8 cellular contexts compared by ENCODE assay signal in genomic region chr13:48975101-48975925, GRCh38. TPM values are rescaled to one million over a fixed set of nuclear protein-coding genes. Genes with fewer than 3 reads are reported as not detected.
DNase-seq lines count a peak whose midpoint lies in the region; ATAC-seq and TF ChIP-seq lines count a peak whose summit lies in the region.

A gene with protein sequence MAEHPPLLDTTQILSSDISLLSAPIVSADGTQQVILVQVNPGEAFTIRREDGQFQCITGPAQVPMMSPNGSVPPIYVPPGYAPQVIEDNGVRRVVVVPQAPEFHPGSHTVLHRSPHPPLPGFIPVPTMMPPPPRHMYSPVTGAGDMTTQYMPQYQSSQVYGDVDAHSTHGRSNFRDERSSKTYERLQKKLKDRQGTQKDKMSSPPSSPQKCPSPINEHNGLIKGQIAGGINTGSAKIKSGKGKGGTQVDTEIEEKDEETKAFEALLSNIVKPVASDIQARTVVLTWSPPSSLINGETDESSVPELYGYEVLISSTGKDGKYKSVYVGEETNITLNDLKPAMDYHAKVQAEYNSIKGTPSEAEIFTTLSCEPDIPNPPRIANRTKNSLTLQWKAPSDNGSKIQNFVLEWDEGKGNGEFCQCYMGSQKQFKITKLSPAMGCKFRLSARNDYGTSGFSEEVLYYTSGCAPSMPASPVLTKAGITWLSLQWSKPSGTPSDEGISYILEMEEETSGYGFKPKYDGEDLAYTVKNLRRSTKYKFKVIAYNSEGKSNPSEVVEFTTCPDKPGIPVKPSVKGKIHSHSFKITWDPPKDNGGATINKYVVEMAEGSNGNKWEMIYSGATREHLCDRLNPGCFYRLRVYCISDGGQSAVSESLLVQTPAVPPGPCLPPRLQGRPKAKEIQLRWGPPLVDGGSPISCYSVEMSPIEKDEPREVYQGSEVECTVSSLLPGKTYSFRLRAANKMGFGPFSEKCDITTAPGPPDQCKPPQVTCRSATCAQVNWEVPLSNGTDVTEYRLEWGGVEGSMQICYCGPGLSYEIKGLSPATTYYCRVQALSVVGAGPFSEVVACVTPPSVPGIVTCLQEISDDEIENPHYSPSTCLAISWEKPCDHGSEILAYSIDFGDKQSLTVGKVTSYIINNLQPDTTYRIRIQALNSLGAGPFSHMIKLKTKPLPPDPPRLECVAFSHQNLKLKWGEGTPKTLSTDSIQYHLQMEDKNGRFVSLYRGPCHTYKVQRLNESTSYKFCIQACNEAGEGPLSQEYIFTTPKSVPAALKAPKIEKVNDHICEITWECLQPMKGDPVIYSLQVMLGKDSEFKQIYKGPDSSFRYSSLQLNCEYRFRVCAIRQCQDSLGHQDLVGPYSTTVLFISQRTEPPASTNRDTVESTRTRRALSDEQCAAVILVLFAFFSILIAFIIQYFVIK (plus strand): TSS chr13:48975912. CDS start chr13:49006191, 30,279 bp downstream.

- H3K27ac ChIP-seq in substantia nigra (ENCODE audit: low read depth, low read length, poor library complexity, severe bottlenecking), result peak within 1 kb of the TSS; percentile 89

- peak within 1 kb of the TSS; percentile 70 for H3K9ac ChIP-seq in NT2/D1 (ENCODE audit: insufficient read length, low read depth)

- H3K4me1 ChIP-seq in NT2/D1 (ENCODE audit: insufficient read depth, insufficient read length), result no peaks in the 10 kb centered on the region

- no peak for TF ChIP-seq POLR2A in GM18505 (IDR thresholded peaks at IDR 0.05; ENCODE audit: borderline replicate concordance, extremely low read depth, insufficient read depth, insufficient read length)

- peaks cover 26 to 34% of the 10 kb centered on the region in 2 donors for H3K36me3 Mint-ChIP-seq in activated T-cell treated with anti-CD3 and anti-CD28 coated beads, Interleukin-2, amount 50 U/mL, for 72 hours (ENCODE audit: insufficient read depth in 2 of 2)
- peaks cover 17% of the 10 kb centered on the region for H3K36me3 Mint-ChIP-seq in natural killer cell

- peaks cover 19 to 22% of the 10 kb centered on the region in 2 donors for H3K9me3 Mint-ChIP-seq in activated T-cell treated with anti-CD3 and anti-CD28 coated beads, Interleukin-2, amount 50 U/mL, for 72 hours
- peaks cover 9 to 23% of the 10 kb centered on the region in 2 donors for H3K9me3 Mint-ChIP-seq in natural killer cell

- intact Hi-C loops in natural killer cell (cut with micrococcal nuclease), result loop anchor here (5.0 to 10.0 kb wide), 3 partner anchors 137 to 467 kb away; partner anchors contain the start of genes CAB39L and SETDB2

- TF ChIP-seq CTCF in natural killer cell (IDR thresholded peaks at IDR 0.05), result no peak

- ATAC-seq in GM18505 (IDR thresholded peaks at IDR 0.05; ENCODE audit: unreplicated experiment) (peak; percentile 8), HG03139 (IDR thresholded peaks at IDR 0.05; ENCODE audit: unreplicated experiment) (peak; percentile 20), natural killer cell (peak; percentile 7 to 31 (median 9))
- peak in 1 of 2 donors; percentile 31 for ATAC-seq in activated T-cell treated with anti-CD3 and anti-CD28 coated beads, Interleukin-2, amount 50 U/mL, for 72 hours (replicated peaks in 1 of 2)

- no peaks in the 10 kb centered on the region for H3K36me3 ChIP-seq in NT2/D1 (ENCODE audit: insufficient read depth, insufficient read length, low read length)

- DNase-seq in AG08396 (ENCODE audit: low spot score), result peak; percentile 94
- DNase-seq in NT2/D1 (ENCODE audit: low read depth, low spot score), result no peak
- peak in 1 of 2 donors; percentile 22 for DNase-seq in activated T-cell treated with anti-CD3 and anti-CD28 coated beads, Interleukin-2, amount 50 U/mL, for 72 hours
- DNase-seq in fibroblast of peridontal ligament (ENCODE audit: extremely low read depth), result peak; percentile 58
- DNase-seq in natural killer cell, result peak; percentile 32
- peak in 30 of 49 donors; percentile 3 to 83 (median 48) for DNase-seq in substantia nigra (lab: John Stamatoyannopoulos, UW)

- H3K9me3 ChIP-seq in NT2/D1 (ENCODE audit: insufficient read depth, low read length), result peaks cover 18% of the 10 kb centered on the region

- peak within 1 kb of the TSS; percentile 98 for H3K27ac Mint-ChIP-seq in activated T-cell treated with anti-CD3 and anti-CD28 coated beads, Interleukin-2, amount 50 U/mL, for 72 hours
- peak within 1 kb of the TSS; percentile 90 to 96 for H3K27ac Mint-ChIP-seq in natural killer cell

- H3K27me3 Mint-ChIP-seq in activated T-cell treated with anti-CD3 and anti-CD28 coated beads, Interleukin-2, amount 50 U/mL, for 72 hours (ENCODE audit: low read depth), result no peaks in the 10 kb centered on the region
- peaks cover 5 to 8% of the 10 kb centered on the region in 2 donors for H3K27me3 Mint-ChIP-seq in natural killer cell (ENCODE audit: low read depth in 2 of 2)

- peaks cover 42% of the 10 kb centered on the region for H3K4me1 Mint-ChIP-seq in activated T-cell treated with anti-CD3 and anti-CD28 coated beads, Interleukin-2, amount 50 U/mL, for 72 hours (ENCODE audit: low read depth)
- H3K4me1 Mint-ChIP-seq in natural killer cell, result peaks cover 30 to 36% of the 10 kb centered on the region in 2 donors

- H3K27me3 ChIP-seq in NT2/D1 (ENCODE audit: insufficient read depth, insufficient read length), result no peaks in the 10 kb centered on the region

- peak within 1 kb of the TSS; percentile 93 to 97 for H3K4me3 Mint-ChIP-seq in activated T-cell treated with anti-CD3 and anti-CD28 coated beads, Interleukin-2, amount 50 U/mL, for 72 hours
- H3K4me3 Mint-ChIP-seq in natural killer cell, result peak within 1 kb of the TSS; percentile 98

- peak within 1 kb of the TSS; percentile 46 for H3K4me3 ChIP-seq in NT2/D1 (ENCODE audit: insufficient read length, low read depth)

RNA-seq across cellular contexts. Expression of the gene that starts here (rescaled TPM):
- 10 to 100 TPM; 26.7 to 33.1 TPM for total RNA-seq in activated T-cell treated with anti-CD3 and anti-CD28 coated beads, Interleukin-2, amount 50 U/mL, for 72 hours
- total RNA-seq in natural killer cell, result 10 to 100 TPM; 38.3 to 46.0 (median 41.5) TPM
